Comparison of ENCODE assay signal across 8 cellular contexts in genomic region chr12:57782608-57783465, GRCh38. TPM values are rescaled to one million over a fixed set of nuclear protein-coding genes. Genes with fewer than 3 reads are reported as not detected.
DNase-seq lines count a peak whose midpoint lies in the region; ATAC-seq and TF ChIP-seq lines count a peak whose summit lies in the region.

Gene TSFM, plus strand, starts transcription at chr12:57782787. Its CDS starts 15 bp downstream, at chr12:57782802.

- H3K27ac ChIP-seq in osteoblast (ENCODE audit: low read depth, low read length) (peak within 1 kb of the TSS; percentile 86), thoracic aorta (peak within 1 kb of the TSS; percentile 35 to 53)

- peak; percentile 70 for ATAC-seq in thoracic aorta (ENCODE audit: insufficient number of reproducible peaks, low FRiP score, low read depth)

- H3K9me3 ChIP-seq in osteoblast (ENCODE audit: low read depth, low read length) (no peaks in the 10 kb centered on the region), thoracic aorta (no peaks in the 10 kb centered on the region)

- peak within 1 kb of the TSS; percentile 97 for H3K4me3 Mint-ChIP-seq in HFFc6

- H3K36me3 ChIP-seq in osteoblast (ENCODE audit: insufficient read depth, low read length), result peaks cover 40% of the 10 kb centered on the region
- peaks cover 16% of the 10 kb centered on the region for H3K36me3 ChIP-seq in thoracic aorta

- H3K27me3 ChIP-seq in osteoblast (ENCODE audit: insufficient read depth, low read length) (no peaks in the 10 kb centered on the region), thoracic aorta (replicated peaks; ENCODE audit: insufficient read depth) (no peaks in the 10 kb centered on the region)

- CTCF ChIA-PET in GM10248 (lab: Yijun Ruan, JAX), result interaction anchor here (0.6 to 11.8 kb wide), 27 partner anchors 9 to 327 kb away, joined by 3 to 85 read pairs (median 5); partner anchors contain the start of genes ATP23, CYP27B1, EEF1AKMT3 and METTL1

- H3K27ac Mint-ChIP-seq in HFFc6, result peak within 1 kb of the TSS; percentile 85

- H3K36me3 Mint-ChIP-seq in HFFc6 (ENCODE audit: low read depth), result peaks cover 28% of the 10 kb centered on the region

- H3K9me3 Mint-ChIP-seq in HFFc6, result no peaks in the 10 kb centered on the region

- peak within 1 kb of the TSS; percentile 93 for H3K4me2 ChIP-seq in osteoblast (ENCODE audit: insufficient read depth, low read length)

- peak; percentile 94 for TF ChIP-seq CTCF in GM10248 (IDR thresholded peaks at IDR 0.05; ENCODE audit: control extremely low read depth, extremely low read depth, low read depth, missing control alignments)
- TF ChIP-seq CTCF in HFFc6 (IDR thresholded peaks at IDR 0.05), result peak; percentile 97
- TF ChIP-seq CTCF in osteoblast (IDR thresholded peaks at IDR 0.05; ENCODE audit: extremely low read depth, low read depth, low read length), result peak; percentile 92
- peak; percentile 89 for TF ChIP-seq CTCF in thoracic aorta (IDR thresholded peaks at IDR 0.05)

- H3K27me3 Mint-ChIP-seq in HFFc6 (ENCODE audit: insufficient read depth), result peaks cover 2% of the 10 kb centered on the region; the same call in 1 of the 2 replicates

- H3K4me1 ChIP-seq in osteoblast (ENCODE audit: insufficient read depth, low read length), result peaks cover 11% of the 10 kb centered on the region
- H3K4me1 ChIP-seq in thoracic aorta (ENCODE audit: control insufficient read depth in 1 of 2, low read depth in 2 of 2), result peaks cover 12 to 17% of the 10 kb centered on the region in 2 donors

- peaks cover 26% of the 10 kb centered on the region for H3K79me2 ChIP-seq in osteoblast (ENCODE audit: insufficient read depth, low read length)

- H3K4me3 ChIP-seq in osteoblast (ENCODE audit: insufficient read depth, low read length) (peak within 1 kb of the TSS; percentile 99), thoracic aorta (peak within 1 kb of the TSS; percentile 98)

- peak within 1 kb of the TSS; percentile 96 for H2AFZ ChIP-seq in osteoblast (ENCODE audit: low read length)

- POLR2A ChIA-PET in GM10248 (lab: Yijun Ruan, JAX), result interaction anchor here (1.0 kb wide), 1 partner anchor 11 kb away, joined by 3 read pairs; the partner anchor contains the start of genes EEF1AKMT3 and METTL1

- no peaks in the 10 kb centered on the region for H4K20me1 ChIP-seq in osteoblast (ENCODE audit: insufficient read depth, low read length)

- H3K4me1 Mint-ChIP-seq in HFFc6 (ENCODE audit: low read depth), result peaks cover 22% of the 10 kb centered on the region

- DNase-seq in GM10248 (ENCODE audit: extremely low spot score) (peak; percentile 90), HFFc6 (peak; percentile 93), NAMALWA (ENCODE audit: low spot score) (peak; percentile 96), SK-N-DZ (ENCODE audit: low spot score) (peak; percentile 91), glomerular endothelial cell (ENCODE audit: extremely low read depth, low read depth, low spot score) (peak; percentile 68), osteoblast (ENCODE audit: insufficient read length, low spot score, missing footprints) (peak; percentile 91), thoracic aorta (ENCODE audit: low spot score) (peak; percentile 88)
- peak; percentile 98 for DNase-seq in activated naive CD4-positive, alpha-beta T cell treated with anti-CD3 and anti-CD28 coated beads, Interleukin-2, amount 50 U/mL, for 16 hours

RNA-seq across cellular contexts. Expression of gene TSFM, which starts in this region (rescaled TPM):
- total RNA-seq in HFFc6 (2021; fragmentation: NEBNext Ultra II Directional; extraction: Animal tissue kit (Norgen Biotek cat#: 25700)), result 10 to 100 TPM; 28.6 to 36.8 (median 33.7) TPM
- 69.4 and 76.1 TPM in 2 replicates for polyA plus RNA-seq in SK-N-DZ (2014; cell fraction: cytosol; rRNA removed)
- 49.0 and 61.3 TPM in 2 replicates for polyA plus RNA-seq in SK-N-DZ (2014; cell fraction: nucleus; rRNA removed)
- total RNA-seq in glomerular endothelial cell (25.3 and 27.9 TPM in 2 replicates), osteoblast (18.1 and 18.3 TPM in 2 replicates), thoracic aorta (10 to 100 TPM; 15.4 to 19.3 TPM)

Comparison
In these comparisons a context has a peak if more than half of its experiments do, and no peak if none do; other contexts are left out.
1. Peak in every context shown above with its lines: DNase-seq, ATAC-seq, H3K4me3 ChIP-seq and H3K27ac ChIP-seq.